ENCODE assay signal across 9 cellular contexts in the genomic region with DNA sequence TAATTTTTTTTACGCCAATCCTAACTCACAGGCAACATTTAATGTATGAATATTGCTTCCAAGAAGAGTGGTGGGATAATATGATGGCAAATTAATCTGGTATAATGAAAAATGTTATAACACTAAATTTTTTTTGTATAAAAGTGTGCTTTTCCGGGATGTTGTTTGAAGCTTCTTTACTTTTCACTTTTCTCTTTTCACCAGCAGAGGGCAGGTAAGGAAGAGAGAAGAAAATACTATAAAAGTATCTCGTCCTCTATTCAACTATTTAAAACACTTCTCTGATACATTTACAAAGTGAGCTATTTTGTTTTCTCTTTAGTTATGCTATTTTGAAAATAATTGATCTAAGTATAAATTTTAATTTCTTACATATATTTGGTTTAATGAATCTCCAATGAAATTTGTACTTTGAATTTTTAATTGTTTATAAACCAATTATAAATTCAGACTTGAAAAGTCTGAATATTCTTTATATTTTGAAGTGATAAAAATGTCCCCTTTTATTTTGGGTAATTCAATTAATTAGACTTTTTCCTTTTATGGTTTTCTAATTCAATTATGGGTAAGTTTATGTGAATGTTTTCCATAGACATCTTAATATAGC. TPM values are rescaled to one million over a fixed set of nuclear protein-coding genes. Genes with fewer than 3 reads are reported as not detected.
DNase-seq lines count a peak whose midpoint lies in the region; ATAC-seq and TF ChIP-seq lines count a peak whose summit lies in the region.
"Had no signal": no experiment of that assay in that cellular context is flagged by ENCODE, and none has a peak within 500 bp of the region (broad histone marks: within the 10 kb centered on the region; RNA-seq: fewer than 3 reads in every experiment).

No MANE protein-coding gene starts in this region.

- no peak overlapping the region for H2AFZ ChIP-seq in DND-41 (ENCODE audit: low read depth, low read length)

- no peaks in the 10 kb centered on the region for H3K4me1 Mint-ChIP-seq in type B pancreatic cell (ENCODE audit: unreplicated experiment)
- H3K4me1 Mint-ChIP-seq: naive B cell had no signal

- H3K4me2 ChIP-seq in DND-41 (ENCODE audit: insufficient read depth, low read length), result peak overlapping the region; percentile 2; the same call in 1 of the 2 replicates

- no peak overlapping the region for H3K27ac ChIP-seq in DND-41 (ENCODE audit: low read length)

- no peaks in the 10 kb centered on the region for H3K79me2 ChIP-seq in DND-41 (ENCODE audit: insufficient read depth, low read length)

- peaks cover 16% of the 10 kb centered on the region; the same call in 1 of the 2 replicates for H3K4me1 ChIP-seq in DND-41 (ENCODE audit: insufficient read depth, low read length)

- H3K4me3 ChIP-seq in DND-41 (ENCODE audit: low read depth in 1 of 2, low read length in 2 of 2) (no peak overlapping the region), foreskin fibroblast (ENCODE audit: low read depth in 1 of 2, low read length in 2 of 2) (no peak overlapping the region)

- H3K36me3 Mint-ChIP-seq in type B pancreatic cell, result no peaks in the 10 kb centered on the region
- H3K36me3 Mint-ChIP-seq: naive B cell had no signal

- no peak overlapping the region for H3K9ac ChIP-seq in DND-41 (ENCODE audit: low read depth, low read length)

- H3K27me3 ChIP-seq in DND-41 (ENCODE audit: insufficient read depth, low read length, poor library complexity), result no peaks in the 10 kb centered on the region

- ATAC-seq in DND-41 (ENCODE audit: insufficient read depth, low read depth) (peak; percentile 81), HG03175 (IDR thresholded peaks at IDR 0.05; ENCODE audit: unreplicated experiment) (peak; percentile 81), HG02642 (IDR thresholded peaks at IDR 0.05; ENCODE audit: poor library complexity, unreplicated experiment) (no peak)

- no peaks in the 10 kb centered on the region for H4K20me1 ChIP-seq in DND-41 (ENCODE audit: insufficient read depth, low read length)

- no peak overlapping the region for H3K4me3 Mint-ChIP-seq in type B pancreatic cell
- H3K4me3 Mint-ChIP-seq: naive B cell had no signal

- H3K9me3 Mint-ChIP-seq in type B pancreatic cell, result no peaks in the 10 kb centered on the region

- no peaks in the 10 kb centered on the region for H3K36me3 ChIP-seq in DND-41 (ENCODE audit: insufficient read depth, low read length)

- DNase-seq in DND-41, result no peak
- peak; percentile 17 for DNase-seq in RPMI7951 (ENCODE audit: low read depth)
- peak in 1 of 2 donors; percentile 34 for DNase-seq in foreskin fibroblast
- DNase-seq in type B pancreatic cell (ENCODE audit: extremely low spot score, unreplicated experiment), result no peak
- DNase-seq in activated naive CD4-positive, alpha-beta T cell treated with Interleukin-2 at 50 U/mL for 16 hours, result no peak
- no peak for DNase-seq in retina
- DNase-seq: naive B cell had no signal

- no peaks in the 10 kb centered on the region for H3K27me3 Mint-ChIP-seq in type B pancreatic cell

- H3K9me3 ChIP-seq in DND-41 (ENCODE audit: insufficient read depth, low read length, severe bottlenecking), result no peaks in the 10 kb centered on the region

- peak; percentile 71 for TF ChIP-seq CTCF in DND-41 (IDR thresholded peaks at IDR 0.05; ENCODE audit: borderline replicate concordance, extremely low read depth, low read length, poor library complexity, severe bottlenecking)
- peak; percentile 60 for TF ChIP-seq CTCF in foreskin fibroblast (IDR thresholded peaks at IDR 0.05; ENCODE audit: low read depth, low read length)
- peak; percentile 91 for TF ChIP-seq CTCF in type B pancreatic cell (conservative IDR thresholded peaks at IDR 0.05)

- no peak overlapping the region for H3K27ac Mint-ChIP-seq in type B pancreatic cell
- H3K27ac Mint-ChIP-seq: naive B cell had no signal

RNA-seq across cellular contexts. Expression of a gene that starts 20.7 kb away (rescaled TPM):
- total RNA-seq in RPMI7951 (2014; rRNA removed; shearing (Covaris generic)), result not detected in 2 replicates
- 11.0 and 22.0 TPM in 2 replicates for total RNA-seq in type B pancreatic cell (ENCODE audit: low replicate concordance)

RNA-seq across cellular contexts. Expression of a gene that starts 31.8 kb away (rescaled TPM):
- total RNA-seq in RPMI7951 (2014; rRNA removed; shearing (Covaris generic)), result not detected in 2 replicates
- total RNA-seq in type B pancreatic cell (ENCODE audit: low replicate concordance), result not detected in 2 replicates

Comparison
In these comparisons a context has a peak if more than half of its experiments do, and no peak if none do; other contexts are left out.
1. RNA of a gene that starts 20.7 kb away (total RNA-seq): 11.0 to 22.0 TPM in type B pancreatic cell; not detected in RPMI7951; every median in the first group is over 10 times any median in the second.
2. Peak in every context shown above with its lines, with median percentiles within 50 percentile points of each other: CTCF ChIP-seq.